ENCODE assay signal across 8 cellular contexts in genomic region chr9:96854073-96854876, GRCh38. TPM values are rescaled to one million over a fixed set of nuclear protein-coding genes. Genes with fewer than 3 reads are reported as not detected.
DNase-seq lines count a peak whose midpoint lies in the region; ATAC-seq and TF ChIP-seq lines count a peak whose summit lies in the region.

Gene ZNF782, minus strand, starts transcription at chr9:96854514. Its CDS starts 2,553 bp downstream, at chr9:96851961.

- no peak for TF ChIP-seq CTCF in BJ (IDR thresholded peaks at IDR 0.05; ENCODE audit: insufficient read depth, low read depth, low read length)

- ATAC-seq in HG03460 (IDR thresholded peaks at IDR 0.05; ENCODE audit: unreplicated experiment) = peak; percentile 86

- H3K36me3 ChIP-seq in BJ (ENCODE audit: control insufficient read depth, insufficient read depth, low read length) = no peaks in the 10 kb centered on the region

- H3K4me3 ChIP-seq in BJ (ENCODE audit: low read depth, low read length) = peak within 1 kb of the TSS; percentile 61

- intact Hi-C loops in activated CD4-positive, alpha-beta T cell treated with anti-CD3 and anti-CD28 coated beads, Interleukin-2, amount 10 ng/mL, durations not matched to agents 24 days and 14 days (cut with micrococcal nuclease) = loop anchor here (1.0 to 10.0 kb wide), 5 partner anchors 77 to 841 kb away; partner anchors contain the start of genes CTSV, NCBP1, TSTD2 and XPA

- H3K27me3 ChIP-seq in BJ (ENCODE audit: control insufficient read depth, insufficient read depth, low read length) = no peaks in the 10 kb centered on the region

- POLR2A ChIA-PET in BJ (lab: Charles Lee) = no interaction called here

- peaks cover 17% of the 10 kb centered on the region for H3K36me3 Mint-ChIP-seq in activated CD4-positive, alpha-beta T cell treated with anti-CD3 and anti-CD28 coated beads, Interleukin-2, amount 10 ng/mL, durations not matched to agents 24 days and 14 days (ENCODE audit: low read depth)

- CTCF ChIA-PET in BJ (lab: Yijun Ruan, JAX) = interaction anchor here (0.9 to 2.4 kb wide), 3 partner anchors 384 to 543 kb away, joined by 3 to 7 read pairs (median 4); no protein-coding TSS in a partner anchor

- H3K27me3 Mint-ChIP-seq in activated CD4-positive, alpha-beta T cell treated with anti-CD3 and anti-CD28 coated beads, Interleukin-2, amount 10 ng/mL, durations not matched to agents 24 days and 14 days = peaks cover 21% of the 10 kb centered on the region

- peaks cover 3% of the 10 kb centered on the region for H3K9me3 Mint-ChIP-seq in activated CD4-positive, alpha-beta T cell treated with anti-CD3 and anti-CD28 coated beads, Interleukin-2, amount 10 ng/mL, durations not matched to agents 24 days and 14 days

- H3K4me3 Mint-ChIP-seq in activated CD4-positive, alpha-beta T cell treated with anti-CD3 and anti-CD28 coated beads, Interleukin-2, amount 10 ng/mL, durations not matched to agents 24 days and 14 days = peak within 1 kb of the TSS; percentile 100

- DNase-seq in BJ (ENCODE audit: low read depth) (peak; percentile 71), GM19240 (ENCODE audit: insufficient read length, low spot score) (peak; percentile 63), NCI-H526 (lab: John Stamatoyannopoulos, UW) (peak; percentile 84 to 94), dedifferentiated amniotic fluid mesenchymal stem cell (ENCODE audit: extremely low spot score) (peak; percentile 95), left kidney (ENCODE audit: low read depth, low spot score) (peak; percentile 99)
- peak; percentile 96 for DNase-seq in activated CD4-positive, alpha-beta T cell treated with anti-CD3 and anti-CD28 coated beads, Interleukin-2, amount 10 ng/mL, durations not matched to agents 24 days and 14 days
- DNase-seq in stimulated activated CD4-positive, alpha-beta T cell treated with anti-CD3 and anti-CD28 coated beads, Interleukin-1b, Interleukin-23, amount 100 ng/mL, for 48 hours = peak; percentile 87

- peak within 1 kb of the TSS; percentile 99 for H3K27ac Mint-ChIP-seq in activated CD4-positive, alpha-beta T cell treated with anti-CD3 and anti-CD28 coated beads, Interleukin-2, amount 10 ng/mL, durations not matched to agents 24 days and 14 days

- peaks cover 42% of the 10 kb centered on the region for H3K4me1 Mint-ChIP-seq in activated CD4-positive, alpha-beta T cell treated with anti-CD3 and anti-CD28 coated beads, Interleukin-2, amount 10 ng/mL, durations not matched to agents 24 days and 14 days

RNA-seq across cellular contexts. Expression of gene ZNF782, which starts in this region (rescaled TPM):
- 0.96 and 1.3 TPM in 2 replicates for polyA plus RNA-seq in BJ (2011; rRNA removed)
- polyA minus RNA-seq in BJ (2011; rRNA and poly(A)+ RNA removed) = 1.5 and 2.7 TPM in 2 replicates
- 4.3 and 5.1 TPM in 2 replicates for total RNA-seq in activated CD4-positive, alpha-beta T cell treated with anti-CD3 and anti-CD28 coated beads, Interleukin-2, amount 10 ng/mL, durations not matched to agents 24 days and 14 days

Comparison
In these comparisons a context has a peak if more than half of its experiments do, and no peak if none do; other contexts are left out.
1. Peak in every context shown above with its lines: DNase-seq, ATAC-seq and H3K4me3 ChIP-seq.